1 cellular context compared by ENCODE assay signal in genomic region chr17:3970668-3971067, GRCh38.
TF ChIP-seq lines count a peak whose summit lies in the region.

No MANE protein-coding gene starts in this region.

TF ChIP-seq in WTC11, 78 proteins besides CTCF, POLR2A, EP300 and RAD21 (continued from another document):
- no peak for TF ChIP-seq FOXP4 (CRISPR knock-in tag; IDR thresholded peaks at IDR 0.05)
- TF ChIP-seq ZNF121 (CRISPR knock-in tag; IDR thresholded peaks at IDR 0.05), result no peak
- no peak for TF ChIP-seq FOXP1 (CRISPR knock-in tag; IDR thresholded peaks at IDR 0.05; ENCODE audit: borderline replicate concordance)
- no peak for TF ChIP-seq AR (CRISPR knock-in tag; IDR thresholded peaks at IDR 0.05)
- TF ChIP-seq KAT7 (CRISPR knock-in tag; IDR thresholded peaks at IDR 0.05; ENCODE audit: borderline replicate concordance), result no peak
- no peak for TF ChIP-seq MYBL2 (CRISPR knock-in tag; IDR thresholded peaks at IDR 0.05)
- TF ChIP-seq USF2 (CRISPR knock-in tag; IDR thresholded peaks at IDR 0.05), result no peak
- TF ChIP-seq IRF2 (CRISPR knock-in tag; IDR thresholded peaks at IDR 0.05; ENCODE audit: borderline replicate concordance, low read depth), result no peak
- no peak for TF ChIP-seq STAT6 (CRISPR knock-in tag; conservative IDR thresholded peaks at IDR 0.05; ENCODE audit: low read depth)
- TF ChIP-seq FOXK1 (CRISPR knock-in tag; IDR thresholded peaks at IDR 0.05), result no peak
- TF ChIP-seq FOXJ3 (CRISPR knock-in tag; IDR thresholded peaks at IDR 0.05; ENCODE audit: borderline replicate concordance), result no peak
